19 cellular contexts compared by ENCODE assay signal in genomic region chr11:79543101-79543500, GRCh38.
DNase-seq lines count a peak whose midpoint lies in the region; ATAC-seq and TF ChIP-seq lines count a peak whose summit lies in the region.
"Had no signal": no experiment of that assay in that cellular context is flagged by ENCODE, and none has a peak within 500 bp of the region (broad histone marks: within the 10 kb centered on the region; RNA-seq: fewer than 3 reads in every experiment).

No MANE protein-coding gene starts in this region.

- CTCF ChIA-PET in HEK293 (lab: Yijun Ruan, JAX) = no interaction called here

- H3F3A ChIP-seq in GM23338 (replicated peaks; ENCODE audit: low read depth) = no peaks in the 10 kb centered on the region

- ATAC-seq in GM23338 (peak; percentile 87), GM18519 (IDR thresholded peaks at IDR 0.05; ENCODE audit: low FRiP score, unreplicated experiment) (no peak)
- ATAC-seq: A549; CD8-positive, alpha-beta T cell; GM12878 had no signal

- no peak overlapping the region for H3K4me3 ChIP-seq in GM23338
- no peak overlapping the region for H3K4me3 ChIP-seq in HEK293 (ENCODE audit: low read depth, low read length)
- no peak overlapping the region for H3K4me3 ChIP-seq in endodermal cell (ENCODE audit: low read length)
- H3K4me3 ChIP-seq: A549; BLaER1 treated with 17β-estradiol and CSF1 and Interleukin-3, amounts not matched to agents 10 nM and 100 nM; GM12878 had no signal

- H3K4me1 ChIP-seq in GM23338 (ENCODE audit: insufficient read depth) (peaks cover 20% of the 10 kb centered on the region; the same call in 1 of the 2 replicates), HEK293 (ENCODE audit: control insufficient read depth, insufficient read depth, low read length) (no peaks in the 10 kb centered on the region), endodermal cell (ENCODE audit: control insufficient read depth, insufficient read depth, low read length) (no peaks in the 10 kb centered on the region)
- H3K4me1 ChIP-seq: A549, Caco-2 had no signal

- no peak overlapping the region for H3K27ac Mint-ChIP-seq in GM23338
- H3K27ac Mint-ChIP-seq in endodermal cell = no peak overlapping the region
- no peak overlapping the region for H3K27ac Mint-ChIP-seq in osteocyte (ENCODE audit: unreplicated experiment)
- H3K27ac Mint-ChIP-seq: B cell; CD4-positive, alpha-beta T cell; CD8-positive, alpha-beta T cell had no signal

- H3K4me2 ChIP-seq in GM23338 = no peak overlapping the region
- H3K4me2 ChIP-seq: A549; BLaER1 treated with 17β-estradiol and CSF1 and Interleukin-3, amounts not matched to agents 10 nM and 100 nM had no signal

- no peaks in the 10 kb centered on the region for H3K9me3 ChIP-seq in HEK293 (ENCODE audit: control insufficient read depth, insufficient read depth, low read depth, low read length)
- no peaks in the 10 kb centered on the region for H3K9me3 ChIP-seq in endodermal cell (ENCODE audit: control insufficient read depth, low read length)
- H3K9me3 ChIP-seq: A549; BLaER1 treated with 17β-estradiol and CSF1 and Interleukin-3, amounts not matched to agents 10 nM and 100 nM; Caco-2 had no signal

- WGBS in endodermal cell (ENCODE audit: insufficient coverage in 1 of 2, insufficient read length in 1 of 2), 2 experiments = 55 to 57% methylated on average over 1 of the region's 1 CpG

- no peaks in the 10 kb centered on the region for H3K27me3 ChIP-seq in GM23338 (ENCODE audit: insufficient read depth)
- H3K27me3 ChIP-seq in endodermal cell (ENCODE audit: control insufficient read depth, insufficient read depth, low read length, poor library complexity, severe bottlenecking) = no peaks in the 10 kb centered on the region
- H3K27me3 ChIP-seq: BLaER1 treated with 17β-estradiol and CSF1 and Interleukin-3, amounts not matched to agents 10 nM and 100 nM had no signal

- H3K9me2 ChIP-seq in GM23338 (ENCODE audit: insufficient read depth) = peaks cover 11% of the 10 kb centered on the region; the same call in 1 of the 2 replicates

- H3K4me3 Mint-ChIP-seq in GM23338 (no peak overlapping the region), endodermal cell (no peak overlapping the region), osteocyte (ENCODE audit: unreplicated experiment) (no peak overlapping the region)
- H3K4me3 Mint-ChIP-seq: B cell; CD4-positive, alpha-beta T cell; CD8-positive, alpha-beta T cell had no signal

- no peak overlapping the region for H3K9ac ChIP-seq in endodermal cell (ENCODE audit: extremely low read depth, low read length, poor library complexity, severe bottlenecking)
- H3K9ac ChIP-seq: BLaER1 treated with 17β-estradiol and CSF1 and Interleukin-3, amounts not matched to agents 10 nM and 100 nM had no signal

- no peaks in the 10 kb centered on the region for H4K20me1 ChIP-seq in GM23338 (replicated peaks; ENCODE audit: insufficient read depth)
- H4K20me1 ChIP-seq: BLaER1 treated with 17β-estradiol and CSF1 and Interleukin-3, amounts not matched to agents 10 nM and 100 nM had no signal

- H3K9me3 Mint-ChIP-seq in GM23338 = no peaks in the 10 kb centered on the region
- H3K9me3 Mint-ChIP-seq in endodermal cell = no peaks in the 10 kb centered on the region
- no peaks in the 10 kb centered on the region for H3K9me3 Mint-ChIP-seq in osteocyte (ENCODE audit: unreplicated experiment)
- H3K9me3 Mint-ChIP-seq: CD4-positive, alpha-beta T cell had no signal

- H3K36me3 ChIP-seq in GM23338 (ENCODE audit: insufficient read depth) = no peaks in the 10 kb centered on the region
- no peaks in the 10 kb centered on the region for H3K36me3 ChIP-seq in HEK293 (ENCODE audit: control insufficient read depth in 2 of 2, insufficient read depth in 1 of 2, low read length in 2 of 2)
- no peaks in the 10 kb centered on the region for H3K36me3 ChIP-seq in endodermal cell (ENCODE audit: control insufficient read depth, insufficient read depth, low read length)
- H3K36me3 ChIP-seq: BLaER1 treated with 17β-estradiol and CSF1 and Interleukin-3, amounts not matched to agents 10 nM and 100 nM had no signal

- no peaks in the 10 kb centered on the region for H3K27me3 Mint-ChIP-seq in GM23338 (ENCODE audit: insufficient read depth, low read depth, poor library complexity)
- H3K27me3 Mint-ChIP-seq in endodermal cell (ENCODE audit: insufficient read depth) = no peaks in the 10 kb centered on the region
- H3K27me3 Mint-ChIP-seq in osteocyte (ENCODE audit: unreplicated experiment) = peaks cover 22% of the 10 kb centered on the region
- H3K27me3 Mint-ChIP-seq: CD4-positive, alpha-beta T cell had no signal

- DNase-seq in GM23338 (ENCODE audit: low spot score) = no peak
- peak; percentile 66 for DNase-seq in endodermal cell
- DNase-seq in iPS-NIHi7 (ENCODE audit: extremely low spot score) = peak; percentile 41
- DNase-seq in osteocyte (ENCODE audit: extremely low spot score, unreplicated experiment) = no peak
- no peak for DNase-seq in SIG-M5 treated with dmso at 0.1 percent for 504 hours (lab: John Stamatoyannopoulos, UW; ENCODE audit: unreplicated experiment)
- DNase-seq: AML-193; Caco-2; Calu3; CD4-positive, alpha-beta T cell; CD8-positive, alpha-beta T cell; DMS79 treated with DMSO at 0.1 percent for 48 hours had no signal

- H3K27ac ChIP-seq in GM23338 (ENCODE audit: low read depth) (no peak overlapping the region), HEK293 (ENCODE audit: extremely low read depth, low read depth, low read length) (no peak overlapping the region), endodermal cell (ENCODE audit: low read depth, low read length) (no peak overlapping the region)
- H3K27ac ChIP-seq: 22Rv1; A549; BLaER1 treated with 17β-estradiol and CSF1 and Interleukin-3, amounts not matched to agents 10 nM and 100 nM; C4-2B had no signal

- H3K36me3 Mint-ChIP-seq in GM23338 (ENCODE audit: low read depth) (no peaks in the 10 kb centered on the region), endodermal cell (ENCODE audit: low read depth) (no peaks in the 10 kb centered on the region), osteocyte (ENCODE audit: unreplicated experiment) (no peaks in the 10 kb centered on the region)
- H3K36me3 Mint-ChIP-seq: CD8-positive, alpha-beta T cell had no signal

- H3K4me1 Mint-ChIP-seq in GM23338 (peaks cover 15% of the 10 kb centered on the region; the same call in 2 of the 3 replicates), endodermal cell (peaks cover 19% of the 10 kb centered on the region), osteocyte (ENCODE audit: unreplicated experiment) (no peaks in the 10 kb centered on the region)
- H3K4me1 Mint-ChIP-seq: B cell had no signal

- no peaks in the 10 kb centered on the region for H3K79me2 ChIP-seq in GM23338 (replicated peaks; ENCODE audit: insufficient read depth)

- no peak overlapping the region; the same call in 1 of the 2 replicates for H2AFZ ChIP-seq in GM23338

- no peak for TF ChIP-seq CTCF in GM23338 (conservative IDR thresholded peaks at IDR 0.05; ENCODE audit: low read depth in 2 of 2)
- TF ChIP-seq CTCF in HEK293 (tag by site-specific recombination; IDR thresholded peaks at IDR 0.05) = no peak
- TF ChIP-seq CTCF in endodermal cell (conservative IDR thresholded peaks at IDR 0.05) = no peak
- no peak for TF ChIP-seq CTCF in osteocyte (IDR thresholded peaks at IDR 0.05)

- POLR2A ChIA-PET in HEK293 (lab: Yijun Ruan, JAX) = no interaction called here

TF ChIP-seq in GM23338, 12 proteins besides CTCF, POLR2A, EP300 and RAD21:
- no peak for TF ChIP-seq STAT1 (IDR thresholded peaks at IDR 0.05; ENCODE audit: unreplicated experiment)

TF ChIP-seq in HEK293, 187 proteins besides CTCF, POLR2A, EP300 and RAD21:
- TF ChIP-seq ZSCAN16 (tag by site-specific recombination; IDR thresholded peaks at IDR 0.05) (no peak), ZIC2 (tag by site-specific recombination; IDR thresholded peaks at IDR 0.05) (peak; percentile 39; the same call in 1 of the 2 replicates)

Comparison
In these comparisons a context has a peak if more than half of its experiments do, and no peak if none do; other contexts are left out.
1. DNase-seq: peak in endodermal cell (single experiment) and iPS-NIHi7 (single experiment); none in GM23338 (single experiment), osteocyte (single experiment) and SIG-M5 treated with dmso at 0.1 percent for 504 hours (single experiment).